ENCODE assay signal across 8 cellular contexts in genomic region chr4:152535236-152535902, GRCh38. TPM values are rescaled to one million over a fixed set of nuclear protein-coding genes. Genes with fewer than 3 reads are reported as not detected.
DNase-seq lines count a peak whose midpoint lies in the region; ATAC-seq and TF ChIP-seq lines count a peak whose summit lies in the region.

No MANE protein-coding gene starts in this region.

- TF ChIP-seq POLR2A in transverse colon (IDR thresholded peaks at IDR 0.05), result no peak

- H3K9me3 ChIP-seq in lower lobe of right lung (no peaks in the 10 kb centered on the region), transverse colon (no peaks in the 10 kb centered on the region)

- intact Hi-C loops in lower lobe of right lung (cut with DNase I), result no loop called here
- intact Hi-C loops in transverse colon (cut with DNase I; ENCODE audit: low total_unique reads), result no loop called here

- no peak for TF ChIP-seq EP300 in transverse colon (IDR thresholded peaks at IDR 0.05; ENCODE audit: low read depth)

- WGBS in transverse colon (ENCODE audit: low coverage in 1 of 2), 2 donors, result 1% methylated on average over 36 of the region's 70 CpGs; no CpG with 5 or more reads in 1 of the 2 donors

- H3K4me3 ChIP-seq in lower lobe of right lung (peak overlapping the region; percentile 98), transverse colon (peak overlapping the region; percentile 76 to 99 (median 91))

- in situ Hi-C loops in transverse colon (cut with MboI; ENCODE audit: low pct_ligation_motif_present in 1 of 4, low pct_unique_long_range_greater_than_20kb in 1 of 4, low sequenced_read_pairs in 3 of 4) (no loop called here), G401 (cut with HindIII; ENCODE audit: low sequenced_read_pairs) (no loop called here)

- H3K36me3 ChIP-seq in lower lobe of right lung, result peaks cover 5% of the 10 kb centered on the region
- H3K36me3 ChIP-seq in transverse colon, result no peaks in the 10 kb centered on the region

- H3K27ac ChIP-seq in caudate nucleus (ENCODE audit: low read depth, low read length) (peak overlapping the region; percentile 86), lower lobe of right lung (peak overlapping the region; percentile 97), transverse colon (peak overlapping the region; percentile 92 to 99 (median 96))

- peak; percentile 5 for ATAC-seq in GM18858 (IDR thresholded peaks at IDR 0.05; ENCODE audit: unreplicated experiment)
- ATAC-seq in HG02678 (IDR thresholded peaks at IDR 0.05; ENCODE audit: unreplicated experiment), result peak; percentile 3
- ATAC-seq in lower lobe of right lung, result peak; percentile 26 to 49

- H3K4me1 ChIP-seq in lower lobe of right lung, result peaks cover 47% of the 10 kb centered on the region
- peaks cover 16 to 52% (median 28%) of the 10 kb centered on the region in 4 donors for H3K4me1 ChIP-seq in transverse colon

- DNase-seq in RPMI8226 (peak; percentile 4), caudate nucleus (lab: John Stamatoyannopoulos, UW) (peak in 5 of 61 donors; percentile 39 to 62 (median 54)), lower lobe of right lung (peak; percentile 53), transverse colon (peak; percentile 24), G401 (ENCODE audit: low spot score) (no peak), medulla oblongata (ENCODE audit: extremely low spot score) (no peak)

- TF ChIP-seq CTCF in lower lobe of right lung (IDR thresholded peaks at IDR 0.05), result no peak
- TF ChIP-seq CTCF in transverse colon (IDR thresholded peaks at IDR 0.05), result no peak

- no peaks in the 10 kb centered on the region for H3K27me3 ChIP-seq in lower lobe of right lung (ENCODE audit: low read depth)
- H3K27me3 ChIP-seq in transverse colon, result no peaks in the 10 kb centered on the region

RNA-seq across cellular contexts. Expression of gene FBXW7, which starts 0.5 kb away (rescaled TPM):
- 39.6 TPM for total RNA-seq in lower lobe of right lung
- total RNA-seq in transverse colon, result 100 to 1,000 TPM in 1 of 4 donors, 10 to 100 TPM in 3; 11.6 to 125 (median 49.5) TPM
- total RNA-seq in G401 (2014; rRNA removed; shearing (Covaris generic)), result 45.2 and 59.5 TPM in 2 replicates

Comparison
In these comparisons a context has a peak if more than half of its experiments do, and no peak if none do; other contexts are left out.
1. DNase-seq: peak in RPMI8226 (single experiment), lower lobe of right lung (single experiment) and transverse colon (single experiment); none in G401 (single experiment) and medulla oblongata (single experiment).
2. Peak in every context shown above with its lines, with median percentiles within 50 percentile points of each other: ATAC-seq and H3K27ac ChIP-seq.